Comparison of ENCODE assay signal across 13 cellular contexts in the genomic region with DNA sequence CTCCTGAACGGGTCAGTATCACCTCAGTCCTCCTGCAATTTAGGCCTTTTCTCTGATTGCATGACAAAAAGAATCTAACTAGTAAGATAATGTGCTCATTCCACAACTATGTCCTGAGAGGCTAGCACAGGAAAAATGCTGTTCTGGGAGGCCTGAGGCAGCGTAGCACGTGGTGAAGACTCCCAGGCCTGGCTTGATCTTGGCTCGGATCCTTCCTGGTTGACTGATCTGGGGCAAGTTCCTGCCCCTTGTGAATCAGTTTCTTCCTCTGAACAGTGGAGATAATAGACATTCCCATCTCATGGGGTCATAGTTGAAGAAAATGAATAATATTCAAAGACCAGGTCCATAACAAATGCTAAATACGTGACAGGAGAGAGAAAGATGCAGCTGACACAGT. TPM values are rescaled to one million over a fixed set of nuclear protein-coding genes. Genes with fewer than 3 reads are reported as not detected.
DNase-seq lines count a peak whose midpoint lies in the region; ATAC-seq and TF ChIP-seq lines count a peak whose summit lies in the region.
"Had no signal": no experiment of that assay in that cellular context is flagged by ENCODE, and none has a peak within 500 bp of the region (broad histone marks: within the 10 kb centered on the region; RNA-seq: fewer than 3 reads in every experiment).

No MANE protein-coding gene starts in this region.

- no peak for ATAC-seq in GM19328 (IDR thresholded peaks at IDR 0.05; ENCODE audit: unreplicated experiment)

- H3K36me3 ChIP-seq in PC-9 (ENCODE audit: low read depth) (no peaks in the 10 kb centered on the region), esophagus muscularis mucosa (no peaks in the 10 kb centered on the region), neuron (ENCODE audit: insufficient read depth, low read length) (no peaks in the 10 kb centered on the region), neural progenitor cell (no peaks in the 10 kb centered on the region)

- WGBS in esophagus muscularis mucosa: 63% methylated on average over 5 of the region's 5 CpGs

- H3K9me3 ChIP-seq in PC-9 (ENCODE audit: insufficient read depth, low read depth) (no peaks in the 10 kb centered on the region), esophagus muscularis mucosa (no peaks in the 10 kb centered on the region), neuron (ENCODE audit: low read length) (no peaks in the 10 kb centered on the region), neural progenitor cell (ENCODE audit: low read depth) (no peaks in the 10 kb centered on the region)

- TF ChIP-seq POLR2A in esophagus muscularis mucosa (IDR thresholded peaks at IDR 0.05; ENCODE audit: low read depth): no peak

- no peaks in the 10 kb centered on the region for H3K9me3 Mint-ChIP-seq in neural progenitor cell

- H3K9me2 ChIP-seq in PC-9 (ENCODE audit: insufficient read depth): no peaks in the 10 kb centered on the region

- no peak overlapping the region for H3K9ac ChIP-seq in neural progenitor cell
- H3K9ac ChIP-seq: parathyroid adenoma had no signal

- H3K4me1 ChIP-seq in PC-9 (replicated peaks; ENCODE audit: insufficient read depth): no peaks in the 10 kb centered on the region
- no peaks in the 10 kb centered on the region for H3K4me1 ChIP-seq in esophagus muscularis mucosa
- peaks cover 17% of the 10 kb centered on the region for H3K4me1 ChIP-seq in neuron (ENCODE audit: insufficient read depth, low read length)
- peaks cover 7% of the 10 kb centered on the region for H3K4me1 ChIP-seq in neural progenitor cell
- H3K4me1 ChIP-seq: parathyroid adenoma had no signal

- H3K27me3 ChIP-seq in PC-9 (ENCODE audit: insufficient read depth, low read depth): no peaks in the 10 kb centered on the region
- H3K27me3 ChIP-seq in esophagus muscularis mucosa: no peaks in the 10 kb centered on the region
- H3K27me3 ChIP-seq in neuron (ENCODE audit: insufficient read depth, low read length): no peaks in the 10 kb centered on the region
- H3K27me3 ChIP-seq in neural progenitor cell: no peaks in the 10 kb centered on the region

- H3F3A ChIP-seq in PC-9 (ENCODE audit: insufficient read depth, low read depth) (no peaks in the 10 kb centered on the region), neural progenitor cell (ENCODE audit: low read depth) (no peaks in the 10 kb centered on the region)

- H2AFZ ChIP-seq in PC-9 (no peak overlapping the region), neuron (ENCODE audit: low read depth, low read length) (peak overlapping the region; percentile 9), neural progenitor cell (replicated peaks) (no peak overlapping the region)
- H2AFZ ChIP-seq: parathyroid adenoma had no signal

- peaks cover 42% of the 10 kb centered on the region for H3K36me3 Mint-ChIP-seq in neural progenitor cell
- H3K36me3 Mint-ChIP-seq: CD4-positive, alpha-beta memory T cell had no signal

- DNase-seq in AG09309 (ENCODE audit: low read depth): peak; percentile 92
- DNase-seq in PC-9: peak; percentile 19 to 54
- peak; percentile 80 for DNase-seq in esophagus muscularis mucosa (ENCODE audit: extremely low spot score)
- no peak for DNase-seq in neural progenitor cell (ENCODE audit: low spot score)
- DNase-seq in NCI-H2029 (lab: John Stamatoyannopoulos, UW): no peak
- DNase-seq in stimulated activated CD4-positive, alpha-beta T cell treated with anti-CD3 and anti-CD28 coated beads, Interleukin-15, amount 100 ng/mL, for 24 hours: no peak
- DNase-seq: activated T-cell treated with anti-CD3 and anti-CD28 coated beads, Interleukin-2, amount 50 U/mL, for 1 hour; CD4-positive, alpha-beta memory T cell; MM.1S; stimulated activated naive CD4-positive, alpha-beta T cell treated with Interleukin-2 at 50 U/mL for 16 hours had no signal

- POLR2A ChIA-PET in PC-9 (lab: Charles Lee; ENCODE audit: unreplicated experiment): no interaction called here

- H3K27ac Mint-ChIP-seq in neural progenitor cell: no peak overlapping the region

- H3K79me2 ChIP-seq in PC-9 (ENCODE audit: low read depth) (no peaks in the 10 kb centered on the region), neural progenitor cell (ENCODE audit: low read depth) (no peaks in the 10 kb centered on the region)
- H3K79me2 ChIP-seq: parathyroid adenoma had no signal

- H4K20me1 ChIP-seq in PC-9 (ENCODE audit: insufficient read depth): no peaks in the 10 kb centered on the region
- H4K20me1 ChIP-seq in neural progenitor cell (ENCODE audit: low read depth): no peaks in the 10 kb centered on the region

- peaks cover 18% of the 10 kb centered on the region for H3K4me1 Mint-ChIP-seq in neural progenitor cell

- BruUV-seq in PC-9 (replicated peaks; lab: Mats Ljungman, UMichigan): no TSS peak

- TF ChIP-seq EP300 in esophagus muscularis mucosa (IDR thresholded peaks at IDR 0.05): no peak

- CTCF ChIA-PET in PC-9 (lab: Charles Lee): no interaction called here

- H3K4me3 ChIP-seq in AG09309 (ENCODE audit: control insufficient read depth, low read depth, low read length) (no peak overlapping the region), PC-9 (no peak overlapping the region), esophagus muscularis mucosa (no peak overlapping the region), neuron (ENCODE audit: low read length) (no peak overlapping the region), neural progenitor cell (no peak overlapping the region)

- no peak for TF ChIP-seq CTCF in AG09309 (IDR thresholded peaks at IDR 0.05; ENCODE audit: control insufficient read depth, insufficient read depth, low read depth, low read length, missing control alignments)
- no peak for TF ChIP-seq CTCF in PC-9 (conservative IDR thresholded peaks at IDR 0.05)
- TF ChIP-seq CTCF in esophagus muscularis mucosa (IDR thresholded peaks at IDR 0.05): no peak
- no peak for TF ChIP-seq CTCF in neural progenitor cell (IDR thresholded peaks at IDR 0.05)

- H3K4me2 ChIP-seq in PC-9: no peak overlapping the region
- no peak overlapping the region for H3K4me2 ChIP-seq in neural progenitor cell

- no peak overlapping the region for H3K4me3 Mint-ChIP-seq in neural progenitor cell

- intact Hi-C loops in PC-9 (cut with micrococcal nuclease; ENCODE audit: unreplicated experiment) (no loop called here), esophagus muscularis mucosa (cut with DNase I) (no loop called here)

- H3K27ac ChIP-seq in PC-9 (no peak overlapping the region), esophagus muscularis mucosa (replicated peaks in 1 of 4) (no peak overlapping the region), neural progenitor cell (no peak overlapping the region)
- H3K27ac ChIP-seq: parathyroid adenoma had no signal

- H3K27me3 Mint-ChIP-seq in neural progenitor cell (ENCODE audit: insufficient read depth, low read depth): peaks cover 4% of the 10 kb centered on the region
- H3K27me3 Mint-ChIP-seq: CD4-positive, alpha-beta memory T cell had no signal

RNA-seq across cellular contexts. Expression of a gene that starts 12.3 kb away (rescaled TPM):
- total RNA-seq in PC-9 (2021): 0.70 and 1.6 TPM in 2 replicates
- total RNA-seq in esophagus muscularis mucosa: 1 to 10 TPM; 1.1 to 2.1 (median 1.8) TPM
- 7.8 and 18.4 TPM in 2 replicates for total RNA-seq in neural progenitor cell (ENCODE audit: low replicate concordance)

Comparison
In these comparisons a context has a peak if more than half of its experiments do, and no peak if none do; other contexts are left out.
1. DNase-seq: peak in AG09309 (single experiment), PC-9 (2 of 2) and esophagus muscularis mucosa (single experiment); none in neural progenitor cell (single experiment), NCI-H2029 (single experiment) and stimulated activated CD4-positive, alpha-beta T cell treated with anti-CD3 and anti-CD28 coated beads, Interleukin-15, amount 100 ng/mL, for 24 hours (single experiment).